Comparison of ENCODE assay signal across 11 cellular contexts in genomic region chr3:94159062-94159726, GRCh38.
DNase-seq lines count a peak whose midpoint lies in the region; ATAC-seq, FAIRE-seq and TF ChIP-seq lines count a peak whose summit lies in the region.
"Had no signal": no experiment of that assay in that cellular context is flagged by ENCODE, and none has a peak within 500 bp of the region (broad histone marks: within the 10 kb centered on the region; RNA-seq: fewer than 3 reads in every experiment).

No MANE protein-coding gene starts in this region.

- peak overlapping the region; percentile 38; the same call in 1 of the 2 replicates for H3K9ac ChIP-seq in SK-N-SH

- H3K4me3 ChIP-seq in A549 (peak overlapping the region; percentile 10; the same call in 2 of the 3 replicates), SK-N-SH (ENCODE audit: low read depth in 2 of 2, low read length in 1 of 2) (peak overlapping the region; percentile 34 to 35; a peak in 3 of 4 replicates)
- H3K4me3 ChIP-seq: pancreas had no signal

- H3K27me3 ChIP-seq in SK-N-SH (ENCODE audit: insufficient read depth), result no peaks in the 10 kb centered on the region
- H3K27me3 ChIP-seq: pancreas had no signal

- CTCF ChIA-PET in A549 (lab: Yijun Ruan, JAX), result no interaction called here
- CTCF ChIA-PET in SK-N-SH (lab: Yijun Ruan, JAX), result interaction anchor here (1.1 kb wide), 1 partner anchor 90 kb away, joined by 5 read pairs; no protein-coding TSS in a partner anchor

- no peaks in the 10 kb centered on the region for H3F3A ChIP-seq in SK-N-SH (replicated peaks; ENCODE audit: insufficient read depth)

- H3K4me2 ChIP-seq in A549, result peak overlapping the region; percentile 68
- peak overlapping the region; percentile 65 for H3K4me2 ChIP-seq in SK-N-SH

- H3K27ac ChIP-seq in A549 (peak overlapping the region; percentile 61 to 67; a peak in 5 of 6 replicates), SK-N-SH (ENCODE audit: low read depth in 2 of 2, low read length in 1 of 2) (peak overlapping the region in 1 of 2 experiments; percentile 42; a peak in 3 of 4 replicates)
- H3K27ac ChIP-seq: pancreas had no signal

- peaks cover 14% of the 10 kb centered on the region; the same call in 2 of the 3 replicates for H3K4me1 ChIP-seq in A549
- H3K4me1 ChIP-seq in SK-N-SH (ENCODE audit: control insufficient read depth in 1 of 2, insufficient read depth in 2 of 2, low read depth in 1 of 2, low read length in 1 of 2), result peaks cover 7 to 13% of the 10 kb centered on the region in 2 experiments; a peak in 3 of 4 replicates
- H3K4me1 ChIP-seq: pancreas had no signal

- no peak for TF ChIP-seq RAD21 in A549 (conservative IDR thresholded peaks at IDR 0.05 in 1 of 2, IDR thresholded peaks at IDR 0.05 in 1 of 2)
- no peak for TF ChIP-seq RAD21 in SK-N-SH (IDR thresholded peaks at IDR 0.05; ENCODE audit: low read length)

- ATAC-seq in A549 (peak; percentile 88 to 93), HG03025 (IDR thresholded peaks at IDR 0.05; ENCODE audit: low FRiP score, unreplicated experiment) (no peak), HG03159 (IDR thresholded peaks at IDR 0.05; ENCODE audit: unreplicated experiment) (no peak)

- H3K9me3 ChIP-seq in A549, result no peaks in the 10 kb centered on the region
- H3K9me3 ChIP-seq in SK-N-SH, result no peaks in the 10 kb centered on the region

- TF ChIP-seq CTCF in A549 (IDR thresholded peaks at IDR 0.05) (no peak), SK-N-SH (IDR thresholded peaks at IDR 0.05) (peak; percentile 25; the same call in 1 of the 2 replicates)

- no peak for TF ChIP-seq POLR2A in A549 (IDR thresholded peaks at IDR 0.05; ENCODE audit: low read length)

- no peaks in the 10 kb centered on the region for H3K79me2 ChIP-seq in SK-N-SH (ENCODE audit: insufficient read depth)

- H2AFZ ChIP-seq in SK-N-SH (ENCODE audit: low read depth), result peak overlapping the region; percentile 62; the same call in 1 of the 2 replicates

- no peak for FAIRE-seq in A549 (lab: Jason Lieb, UNC)
- FAIRE-seq: pancreas had no signal

- POLR2A ChIA-PET in A549 (lab: Yijun Ruan, JAX) (no interaction called here), SK-N-SH (lab: Yijun Ruan, JAX) (no interaction called here)

- H3K36me3 ChIP-seq in SK-N-SH (replicated peaks in 1 of 2; ENCODE audit: control insufficient read depth in 1 of 2, insufficient read depth in 2 of 2, low read length in 1 of 2), result no peaks in the 10 kb centered on the region
- H3K36me3 ChIP-seq: pancreas had no signal

- no peaks in the 10 kb centered on the region for H3K9me2 ChIP-seq in SK-N-SH

- 11% methylated on average over 8 of the region's 8 CpGs for WGBS in A549 (ENCODE audit: missing lambda C conversion rate)
- 21% methylated on average over 8 of the region's 8 CpGs for WGBS in SK-N-SH (ENCODE audit: low lambda C conversion rate)

- no peaks in the 10 kb centered on the region for H4K20me1 ChIP-seq in SK-N-SH (ENCODE audit: insufficient read depth)

- TF ChIP-seq EP300 in A549 (IDR thresholded peaks at IDR 0.05) (no peak), SK-N-SH (IDR thresholded peaks at IDR 0.05; ENCODE audit: borderline replicate concordance in 1 of 2, low read depth in 1 of 2, low read length in 1 of 2) (no peak)

- DNase-seq in A549 (ENCODE audit: low read depth in 1 of 2, low spot score in 1 of 2), result peak; percentile 13 to 64
- peak; percentile 79 for DNase-seq in H4 (ENCODE audit: low spot score)
- DNase-seq in SK-N-SH, result no peak
- DNase-seq in glomerular visceral epithelial cell (ENCODE audit: extremely low spot score), result peak; percentile 3
- DNase-seq in DMS114 treated with DMSO at 0.1 percent for 48 hours (lab: John Stamatoyannopoulos, UW; ENCODE audit: unreplicated experiment), result no peak
- no peak for DNase-seq in amniotic stem cell (lab: John Stamatoyannopoulos, UW)
- DNase-seq: central memory CD4-positive, alpha-beta T cell; NCI-H146; pancreas had no signal

TF ChIP-seq in A549, 52 proteins besides CTCF, POLR2A, EP300 and RAD21:
- no peak for TF ChIP-seq MYC (IDR thresholded peaks at IDR 0.05; ENCODE audit: borderline replicate concordance, low read length)
- no peak; the same call in 1 of the 2 replicates for TF ChIP-seq FOSL2 (IDR thresholded peaks at IDR 0.05)
- TF ChIP-seq FOSL2 (CRISPR knock-in tag; IDR thresholded peaks at IDR 0.05), result peak; percentile 57
- TF ChIP-seq HES2 (IDR thresholded peaks at IDR 0.05), result no peak
- TF ChIP-seq, protein P1, sequence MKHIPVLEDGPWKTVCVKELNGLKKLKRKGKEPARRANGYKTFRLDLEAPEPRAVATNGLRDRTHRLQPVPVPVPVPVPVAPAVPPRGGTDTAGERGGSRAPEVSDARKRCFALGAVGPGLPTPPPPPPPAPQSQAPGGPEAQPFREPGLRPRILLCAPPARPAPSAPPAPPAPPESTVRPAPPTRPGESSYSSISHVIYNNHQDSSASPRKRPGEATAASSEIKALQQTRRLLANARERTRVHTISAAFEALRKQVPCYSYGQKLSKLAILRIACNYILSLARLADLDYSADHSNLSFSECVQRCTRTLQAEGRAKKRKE (CRISPR knock-in tag; IDR thresholded peaks at IDR 0.05; ENCODE audit: low read depth), result no peak
- no peak for TF ChIP-seq KDM1A (IDR thresholded peaks at IDR 0.05; ENCODE audit: low read depth)
- TF ChIP-seq POLR2AphosphoS2 (conservative IDR thresholded peaks at IDR 0.05; ENCODE audit: low read length), result no peak
- TF ChIP-seq CHD2 (IDR thresholded peaks at IDR 0.05; ENCODE audit: low read length, partially characterized antibody), result no peak
- TF ChIP-seq CBX8 (IDR thresholded peaks at IDR 0.05), result no peak
- TF ChIP-seq ZSCAN20 (CRISPR knock-in tag; IDR thresholded peaks at IDR 0.05), result no peak
- TF ChIP-seq PHF8 (IDR thresholded peaks at IDR 0.05; ENCODE audit: borderline replicate concordance, low read depth), result no peak
- TF ChIP-seq, protein P2, sequence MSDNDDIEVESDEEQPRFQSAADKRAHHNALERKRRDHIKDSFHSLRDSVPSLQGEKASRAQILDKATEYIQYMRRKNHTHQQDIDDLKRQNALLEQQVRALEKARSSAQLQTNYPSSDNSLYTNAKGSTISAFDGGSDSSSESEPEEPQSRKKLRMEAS (IDR thresholded peaks at IDR 0.05), result 0 out of 2 replicates have a peak, but pooled peaks have one; percentile 54
- no peak for TF ChIP-seq CHD4 (IDR thresholded peaks at IDR 0.05; ENCODE audit: borderline replicate concordance)
- TF ChIP-seq ESRRA (IDR thresholded peaks at IDR 0.05; ENCODE audit: borderline replicate concordance, low read length), result no peak
- no peak for TF ChIP-seq SMC3 (IDR thresholded peaks at IDR 0.05)
- TF ChIP-seq E2F6 (IDR thresholded peaks at IDR 0.05; ENCODE audit: borderline replicate concordance, low read depth), result peak; percentile 49; the same call in 1 of the 2 replicates
TF ChIP-seq in A549: peak in this region for 3.

TF ChIP-seq in SK-N-SH, 30 proteins besides CTCF, POLR2A, EP300 and RAD21:
- no peak for TF ChIP-seq FOXJ3 (CRISPR knock-in tag; IDR thresholded peaks at IDR 0.05)
- no peak for TF ChIP-seq EZH2phosphoT487 (IDR thresholded peaks at IDR 0.05; ENCODE audit: borderline replicate concordance, low read depth)
- TF ChIP-seq FOSL2 (IDR thresholded peaks at IDR 0.05; ENCODE audit: borderline replicate concordance, low read depth), result peak; percentile 34; the same call in 1 of the 2 replicates
- TF ChIP-seq FOXM1 (IDR thresholded peaks at IDR 0.05; ENCODE audit: low read depth), result no peak
- TF ChIP-seq, protein P2 (IDR thresholded peaks at IDR 0.05; ENCODE audit: low read depth), result no peak
- TF ChIP-seq MEF2A (IDR thresholded peaks at IDR 0.05; ENCODE audit: borderline replicate concordance, low read depth), result no peak
- 0 out of 2 replicates have a peak, but pooled peaks have one; percentile 22 for TF ChIP-seq JUND (IDR thresholded peaks at IDR 0.05)
- TF ChIP-seq RCOR1 (IDR thresholded peaks at IDR 0.05; ENCODE audit: low read length), result no peak
TF ChIP-seq in SK-N-SH: peak in this region for 2.

Comparison
In these comparisons a context has a peak if more than half of its experiments do, and no peak if none do; other contexts are left out.
1. ATAC-seq: peak in A549 (2 of 2); none in HG03025 (single experiment) and HG03159 (single experiment).
2. DNase-seq: peak in A549 (2 of 2), H4 (single experiment) and glomerular visceral epithelial cell (single experiment); none in SK-N-SH (single experiment), DMS114 treated with DMSO at 0.1 percent for 48 hours (single experiment) and amniotic stem cell (single experiment).